ENCODE assay signal across 20 cellular contexts in genomic region chr18:45171575-45172225, GRCh38.
DNase-seq lines count a peak whose midpoint lies in the region; ATAC-seq and TF ChIP-seq lines count a peak whose summit lies in the region.
"Had no signal": no experiment of that assay in that cellular context is flagged by ENCODE, and none has a peak within 500 bp of the region (broad histone marks: within the 10 kb centered on the region; RNA-seq: fewer than 3 reads in every experiment).

No MANE protein-coding gene starts in this region.

- no peak for TF ChIP-seq POLR2A in heart left ventricle (IDR thresholded peaks at IDR 0.05)

- H3K9me3 Mint-ChIP-seq in glutamatergic neuron (ENCODE audit: unreplicated experiment): no peaks in the 10 kb centered on the region

- peaks cover 0 to 14% (median 0%) of the 10 kb centered on the region in 12 donors for H3K4me1 ChIP-seq in heart left ventricle
- H3K4me1 ChIP-seq: SJCRH30 had no signal

- no peaks in the 10 kb centered on the region for H3K36me3 Mint-ChIP-seq in glutamatergic neuron (ENCODE audit: unreplicated experiment)
- H3K36me3 Mint-ChIP-seq: activated naive CD4-positive, alpha-beta T cell treated with anti-CD3 and anti-CD28 coated beads, Interleukin-2, amount 50 U/mL, for 72 hours; CD14-positive monocyte had no signal

- H3K27me3 ChIP-seq in heart left ventricle: no peaks in the 10 kb centered on the region
- H3K27me3 ChIP-seq: SJCRH30, stomach had no signal

- DNase-seq in AG10803 (ENCODE audit: low read depth) (peak; percentile 88), amniotic epithelial cell (ENCODE audit: low read depth) (peak; percentile 66), heart left ventricle (peak in 2 of 5 donors; percentile 18 to 29), skeletal muscle cell (ENCODE audit: low read depth) (peak; percentile 33), OCI-M1 (lab: John Stamatoyannopoulos, UW) (no peak), glutamatergic neuron (no peak)
- DNase-seq: activated CD4-positive, alpha-beta T cell treated with anti-CD3 and anti-CD28 coated beads for 4 hours; DMS 273 treated with DMSO at 0.1 percent for 48 hours; foreskin melanocyte; left colon; NCI-H2171 treated with DMSO at 0.1 percent for 48 hours; SJCRH30; stimulated activated CD4-positive, alpha-beta T cell treated with anti-CD3 and anti-CD28 coated beads, Interleukin-4, amount 100 ng/mL, for 4 hours; stomach; T-helper 1 cell had no signal

- peaks cover 8% of the 10 kb centered on the region for H3K4me1 Mint-ChIP-seq in glutamatergic neuron (ENCODE audit: low read depth, unreplicated experiment)

- H3K27ac Mint-ChIP-seq in glutamatergic neuron (ENCODE audit: unreplicated experiment): no peak overlapping the region
- H3K27ac Mint-ChIP-seq: activated naive CD4-positive, alpha-beta T cell treated with anti-CD3 and anti-CD28 coated beads, Interleukin-2, amount 50 U/mL, for 72 hours; CD14-positive monocyte; progenitor cell of endocrine pancreas had no signal

- H3K4me3 ChIP-seq in AG10803 (ENCODE audit: low read length): no peak overlapping the region
- H3K4me3 ChIP-seq in heart left ventricle: no peak overlapping the region
- no peak overlapping the region for H3K4me3 ChIP-seq in skeletal muscle cell (ENCODE audit: low read depth, low read length)
- H3K4me3 ChIP-seq: SJCRH30, stomach had no signal

- peak in 3 of 4 donors; percentile 45 to 76 (median 59) for ATAC-seq in heart left ventricle
- no peak for ATAC-seq in HG03571 (IDR thresholded peaks at IDR 0.05; ENCODE audit: unreplicated experiment)
- ATAC-seq in HG03442 (IDR thresholded peaks at IDR 0.05; ENCODE audit: unreplicated experiment): no peak
- ATAC-seq: activated naive CD4-positive, alpha-beta T cell treated with anti-CD3 and anti-CD28 coated beads, Interleukin-2, amount 50 U/mL, for 72 hours; left colon had no signal

- no peaks in the 10 kb centered on the region for H3K27me3 Mint-ChIP-seq in glutamatergic neuron (ENCODE audit: unreplicated experiment)

- no peaks in the 10 kb centered on the region for H3K36me3 ChIP-seq in heart left ventricle
- H3K36me3 ChIP-seq: SJCRH30, stomach had no signal

- H3K27ac ChIP-seq in heart left ventricle: peak overlapping the region in 5 of 12 donors; percentile 17 to 56 (median 27)
- H3K27ac ChIP-seq: SJCRH30, stomach had no signal

- no peaks in the 10 kb centered on the region for H3K9me3 ChIP-seq in heart left ventricle
- H3K9me3 ChIP-seq: SJCRH30, stomach had no signal

- no peak overlapping the region for H3K4me3 Mint-ChIP-seq in glutamatergic neuron (ENCODE audit: unreplicated experiment)
- H3K4me3 Mint-ChIP-seq: CD14-positive monocyte had no signal

- peak; percentile 6; the same call in 1 of the 2 replicates for TF ChIP-seq CTCF in AG10803 (conservative IDR thresholded peaks at IDR 0.05; ENCODE audit: low read length)
- no peak for TF ChIP-seq CTCF in heart left ventricle (IDR thresholded peaks at IDR 0.05)
- TF ChIP-seq CTCF in glutamatergic neuron (IDR thresholded peaks at IDR 0.05; ENCODE audit: partially characterized antibody, unreplicated experiment): no peak

- intact Hi-C loops in heart left ventricle (cut with DNase I): no loop called here

- 80 to 85% (median 84%) methylated on average over 4 of the region's 4 CpGs for WGBS in heart left ventricle, 4 donors

Comparison
In these comparisons a context has a peak if more than half of its experiments do, and no peak if none do; other contexts are left out.
1. DNase-seq: peak in AG10803 (single experiment), amniotic epithelial cell (single experiment) and skeletal muscle cell (single experiment); none in OCI-M1 (single experiment) and glutamatergic neuron (single experiment).
2. ATAC-seq: peak in heart left ventricle (3 of 4); none in HG03571 (single experiment) and HG03442 (single experiment).